In the genomic region with DNA sequence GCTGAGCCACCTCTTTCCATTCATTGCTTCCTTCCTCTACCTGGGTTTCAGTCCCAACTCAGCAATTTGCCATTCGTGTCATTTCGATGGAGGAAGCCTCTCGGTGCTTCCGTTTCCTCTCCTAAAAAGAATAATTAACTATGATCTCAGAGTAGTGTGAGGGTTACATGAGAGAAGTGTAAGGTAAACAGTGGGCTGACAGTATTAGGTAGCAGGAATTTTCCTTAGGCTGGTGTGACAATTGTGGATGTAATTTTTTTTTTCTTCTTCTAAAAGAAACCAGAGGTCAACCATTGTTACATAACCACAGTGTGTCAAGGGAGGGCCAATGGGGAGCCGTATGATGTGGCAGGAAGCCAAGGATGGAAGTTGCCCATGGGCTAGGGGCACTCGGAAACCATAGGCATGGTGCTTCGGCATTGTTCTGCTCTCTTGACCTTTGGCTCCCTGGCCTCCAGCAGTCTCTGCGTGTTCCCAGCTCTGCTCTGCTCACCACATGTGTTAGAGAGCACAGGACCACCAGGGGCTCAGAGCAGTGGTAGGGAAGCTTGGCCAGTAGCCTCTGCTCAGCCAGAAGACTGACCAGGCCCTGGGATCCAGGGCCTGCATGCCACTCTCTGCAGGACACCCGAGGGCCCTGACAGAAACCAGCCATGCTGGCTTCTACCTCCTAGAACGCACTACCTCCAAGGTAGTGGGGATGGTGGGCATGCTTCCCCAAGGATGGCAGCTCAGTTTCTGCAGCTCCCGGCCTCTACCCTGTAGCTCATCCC, we compare ENCODE assay signal across 2 cellular contexts.
TF ChIP-seq lines count a peak whose summit lies in the region.

No MANE protein-coding gene starts in this region.

TF ChIP-seq in HepG2, 621 proteins besides CTCF, POLR2A, EP300 and RAD21 (continues in another document):
- peak; percentile 92 for TF ChIP-seq SAP130 (CRISPR knock-in tag; IDR thresholded peaks at IDR 0.05; ENCODE audit: low read depth)
- TF ChIP-seq HOXA3 (CRISPR knock-in tag; IDR thresholded peaks at IDR 0.05): peak; percentile 89
- TF ChIP-seq CREB1 (IDR thresholded peaks at IDR 0.05): peak; percentile 56
- TF ChIP-seq CREB1 (CRISPR knock-in tag; IDR thresholded peaks at IDR 0.05): peak; percentile 84
- TF ChIP-seq ZNF354B (CRISPR knock-in tag; IDR thresholded peaks at IDR 0.05): peak; percentile 70; the same call in 1 of the 2 replicates
- TF ChIP-seq, protein P1, sequence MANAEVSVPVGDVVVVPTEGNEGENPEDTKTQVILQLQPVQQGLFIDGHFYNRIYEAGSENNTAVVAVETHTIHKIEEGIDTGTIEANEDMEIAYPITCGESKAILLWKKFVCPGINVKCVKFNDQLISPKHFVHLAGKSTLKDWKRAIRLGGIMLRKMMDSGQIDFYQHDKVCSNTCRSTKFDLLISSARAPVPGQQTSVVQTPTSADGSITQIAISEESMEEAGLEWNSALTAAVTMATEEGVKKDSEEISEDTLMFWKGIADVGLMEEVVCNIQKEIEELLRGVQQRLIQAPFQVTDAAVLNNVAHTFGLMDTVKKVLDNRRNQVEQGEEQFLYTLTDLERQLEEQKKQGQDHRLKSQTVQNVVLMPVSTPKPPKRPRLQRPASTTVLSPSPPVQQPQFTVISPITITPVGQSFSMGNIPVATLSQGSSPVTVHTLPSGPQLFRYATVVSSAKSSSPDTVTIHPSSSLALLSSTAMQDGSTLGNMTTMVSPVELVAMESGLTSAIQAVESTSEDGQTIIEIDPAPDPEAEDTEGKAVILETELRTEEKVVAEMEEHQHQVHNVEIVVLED (CRISPR knock-in tag; IDR thresholded peaks at IDR 0.05; ENCODE audit: borderline replicate concordance): peak; percentile 47; the same call in 1 of the 2 replicates
- no peak for TF ChIP-seq ZSCAN30 (CRISPR knock-in tag; IDR thresholded peaks at IDR 0.05)
- TF ChIP-seq DMTF1 (CRISPR knock-in tag; IDR thresholded peaks at IDR 0.05): 0 out of 2 replicates have a peak, but pooled peaks have one; percentile 45
- TF ChIP-seq SP4 (CRISPR knock-in tag; IDR thresholded peaks at IDR 0.05): 0 out of 2 replicates have a peak, but pooled peaks have one; percentile 58
- no peak for TF ChIP-seq SP1 (IDR thresholded peaks at IDR 0.05)
- TF ChIP-seq SP1 (CRISPR knock-in tag; IDR thresholded peaks at IDR 0.05): no peak; the same call in 1 of the 2 replicates
- TF ChIP-seq HDAC2 (CRISPR knock-in tag; IDR thresholded peaks at IDR 0.05): peak; percentile 95
- peak; percentile 74; the same call in 1 of the 2 replicates for TF ChIP-seq KDM2A (CRISPR knock-in tag; IDR thresholded peaks at IDR 0.05; ENCODE audit: borderline replicate concordance, low read depth)
- 0 out of 2 replicates have a peak, but pooled peaks have one; percentile 36 for TF ChIP-seq ZNF83 (CRISPR knock-in tag; IDR thresholded peaks at IDR 0.05; ENCODE audit: borderline replicate concordance)
- no peak for TF ChIP-seq ZNF7 (CRISPR knock-in tag; IDR thresholded peaks at IDR 0.05)
- TF ChIP-seq, protein P2, sequence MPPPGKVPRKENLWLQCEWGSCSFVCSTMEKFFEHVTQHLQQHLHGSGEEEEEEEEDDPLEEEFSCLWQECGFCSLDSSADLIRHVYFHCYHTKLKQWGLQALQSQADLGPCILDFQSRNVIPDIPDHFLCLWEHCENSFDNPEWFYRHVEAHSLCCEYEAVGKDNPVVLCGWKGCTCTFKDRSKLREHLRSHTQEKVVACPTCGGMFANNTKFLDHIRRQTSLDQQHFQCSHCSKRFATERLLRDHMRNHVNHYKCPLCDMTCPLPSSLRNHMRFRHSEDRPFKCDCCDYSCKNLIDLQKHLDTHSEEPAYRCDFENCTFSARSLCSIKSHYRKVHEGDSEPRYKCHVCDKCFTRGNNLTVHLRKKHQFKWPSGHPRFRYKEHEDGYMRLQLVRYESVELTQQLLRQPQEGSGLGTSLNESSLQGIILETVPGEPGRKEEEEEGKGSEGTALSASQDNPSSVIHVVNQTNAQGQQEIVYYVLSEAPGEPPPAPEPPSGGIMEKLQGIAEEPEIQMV (CRISPR knock-in tag; IDR thresholded peaks at IDR 0.05; ENCODE audit: low read depth): peak; percentile 69
- TF ChIP-seq ZNF883 (CRISPR knock-in tag; IDR thresholded peaks at IDR 0.05; ENCODE audit: not compliant biosample characterization): peak; percentile 81
- TF ChIP-seq SOX5 (CRISPR knock-in tag; IDR thresholded peaks at IDR 0.05; ENCODE audit: borderline replicate concordance): peak; percentile 97
- TF ChIP-seq FOXK2 (IDR thresholded peaks at IDR 0.05): peak; percentile 58
- peak; percentile 35; the same call in 1 of the 2 replicates for TF ChIP-seq ZNF12 (CRISPR knock-in tag; IDR thresholded peaks at IDR 0.05)
- TF ChIP-seq FOXA1 (IDR thresholded peaks at IDR 0.05): no peak
- TF ChIP-seq FOXA1 (CRISPR knock-in tag; IDR thresholded peaks at IDR 0.05): peak; percentile 89
- TF ChIP-seq, protein P3, sequence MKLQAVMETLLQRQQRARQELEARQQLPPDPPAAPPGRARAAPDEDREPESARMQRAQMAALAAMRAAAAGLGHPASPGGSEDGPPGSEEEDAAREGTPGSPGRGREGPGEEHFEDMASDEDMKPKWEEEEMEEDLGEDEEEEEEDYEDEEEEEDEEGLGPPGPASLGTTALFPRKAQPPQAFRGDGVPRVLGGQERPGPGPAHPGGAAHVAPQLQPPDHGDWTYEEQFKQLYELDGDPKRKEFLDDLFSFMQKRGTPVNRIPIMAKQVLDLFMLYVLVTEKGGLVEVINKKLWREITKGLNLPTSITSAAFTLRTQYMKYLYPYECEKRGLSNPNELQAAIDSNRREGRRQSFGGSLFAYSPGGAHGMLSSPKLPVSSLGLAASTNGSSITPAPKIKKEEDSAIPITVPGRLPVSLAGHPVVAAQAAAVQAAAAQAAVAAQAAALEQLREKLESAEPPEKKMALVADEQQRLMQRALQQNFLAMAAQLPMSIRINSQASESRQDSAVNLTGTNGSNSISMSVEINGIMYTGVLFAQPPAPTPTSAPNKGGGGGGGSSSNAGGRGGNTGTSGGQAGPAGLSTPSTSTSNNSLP (IDR thresholded peaks at IDR 0.05; ENCODE audit: low read depth, low read length): peak; percentile 18; the same call in 1 of the 2 replicates
- peak; percentile 79 for TF ChIP-seq DPF2 (CRISPR knock-in tag; IDR thresholded peaks at IDR 0.05; ENCODE audit: borderline replicate concordance, low read depth)
- peak; percentile 34; the same call in 1 of the 2 replicates for TF ChIP-seq ZSCAN20 (CRISPR knock-in tag; IDR thresholded peaks at IDR 0.05; ENCODE audit: borderline replicate concordance)
- no peak for TF ChIP-seq NFE2L1 (CRISPR knock-in tag; IDR thresholded peaks at IDR 0.05; ENCODE audit: borderline replicate concordance)

TF ChIP-seq in endothelial cell of umbilical vein, 7 proteins besides CTCF, POLR2A, EP300 and RAD21:
- TF ChIP-seq POLR2AphosphoS5 (IDR thresholded peaks at IDR 0.05; ENCODE audit: insufficient read depth, low read depth, low read length): no peak
- TF ChIP-seq FOS (IDR thresholded peaks at IDR 0.05; ENCODE audit: borderline replicate concordance, insufficient read depth, low read length): no peak
- no peak for TF ChIP-seq EZH2 (IDR thresholded peaks at IDR 0.05; ENCODE audit: borderline replicate concordance, low read depth, low read length, severe bottlenecking)
- no peak for TF ChIP-seq MYC (IDR thresholded peaks at IDR 0.05; ENCODE audit: low read depth, low read length)
- TF ChIP-seq JUN (IDR thresholded peaks at IDR 0.05; ENCODE audit: borderline replicate concordance, insufficient read depth, insufficient read length, low read depth): no peak
